8 cellular contexts compared by ENCODE assay signal in genomic region chr12:21527451-21528180, GRCh38. TPM values are rescaled to one million over a fixed set of nuclear protein-coding genes. Genes with fewer than 3 reads are reported as not detected.
DNase-seq lines count a peak whose midpoint lies in the region; ATAC-seq and TF ChIP-seq lines count a peak whose summit lies in the region.

No MANE protein-coding gene starts in this region.

- H3K4me1 Mint-ChIP-seq in activated CD8-positive, alpha-beta T cell treated with anti-CD3 and anti-CD28 coated beads for 36 hours (ENCODE audit: low read depth), result peaks cover 6% of the 10 kb centered on the region
- peaks cover 5% of the 10 kb centered on the region for H3K4me1 Mint-ChIP-seq in memory B cell

- ATAC-seq in GM18868 (IDR thresholded peaks at IDR 0.05; ENCODE audit: unreplicated experiment) (peak; percentile 95), HG03066 (IDR thresholded peaks at IDR 0.05; ENCODE audit: low read depth, unreplicated experiment) (peak; percentile 87), memory B cell (ENCODE audit: low read depth) (peak; percentile 89)
- ATAC-seq in activated CD8-positive, alpha-beta T cell treated with anti-CD3 and anti-CD28 coated beads for 36 hours, result peak; percentile 98

- H3K27me3 ChIP-seq in endocrine pancreas (ENCODE audit: control insufficient read depth, insufficient read depth, low read length), result no peaks in the 10 kb centered on the region

- DNase-seq in A172 (ENCODE audit: low spot score), result peak; percentile 16
- peak; percentile 79 for DNase-seq in NCI-H2196 treated with DMSO at 0.1 percent for 48 hours (lab: John Stamatoyannopoulos, UW; ENCODE audit: unreplicated experiment)
- peak; percentile 73 for DNase-seq in activated CD8-positive, alpha-beta T cell treated with anti-CD3 and anti-CD28 coated beads for 36 hours
- DNase-seq in memory B cell (ENCODE audit: low spot score in 2 of 2), result peak; percentile 49 to 56
- peak; percentile 28 for DNase-seq in stimulated activated CD8-positive, alpha-beta memory T cell treated with anti-CD3 and anti-CD28 coated beads, Interleukin-12 subunit alpha, Interleukin-12 subunit beta, amount 100 ng/mL, for 4 hours (ENCODE audit: low read depth)

- H3K4me3 ChIP-seq in endocrine pancreas (ENCODE audit: control insufficient read depth, insufficient read depth, low read length), result peak overlapping the region; percentile 26

- H3K9me3 ChIP-seq in endocrine pancreas (ENCODE audit: control insufficient read depth, low read length), result no peaks in the 10 kb centered on the region

- CTCF ChIA-PET in activated CD8-positive, alpha-beta T cell treated with anti-CD3 and anti-CD28 coated beads for 36 hours (lab: Charles Lee), result interaction anchor here (0.7 to 2.7 kb wide), 5 partner anchors 12 to 1913 kb away, joined by 3 to 8 read pairs (median 4); no protein-coding TSS in a partner anchor

- peak overlapping the region; percentile 70 for H3K4me3 Mint-ChIP-seq in activated CD8-positive, alpha-beta T cell treated with anti-CD3 and anti-CD28 coated beads for 36 hours
- peak overlapping the region; percentile 78 for H3K4me3 Mint-ChIP-seq in memory B cell

- H3K27ac Mint-ChIP-seq in activated CD8-positive, alpha-beta T cell treated with anti-CD3 and anti-CD28 coated beads for 36 hours, result no peak overlapping the region
- no peak overlapping the region for H3K27ac Mint-ChIP-seq in memory B cell

- H3K9ac ChIP-seq in endocrine pancreas (ENCODE audit: control insufficient read depth, insufficient read depth, low read length), result peak overlapping the region; percentile 26

- no peaks in the 10 kb centered on the region for H3K36me3 Mint-ChIP-seq in activated CD8-positive, alpha-beta T cell treated with anti-CD3 and anti-CD28 coated beads for 36 hours (ENCODE audit: low read depth)
- H3K36me3 Mint-ChIP-seq in memory B cell, result no peaks in the 10 kb centered on the region

- intact Hi-C loops in activated CD8-positive, alpha-beta T cell treated with anti-CD3 and anti-CD28 coated beads for 36 hours (cut with micrococcal nuclease), result no loop called here

- POLR2A ChIA-PET in activated CD8-positive, alpha-beta T cell treated with anti-CD3 and anti-CD28 coated beads for 36 hours (lab: Charles Lee), result interaction anchor here (0.9 to 3.2 kb wide), 5 partner anchors 8 to 28 kb away, joined by 3 to 10 read pairs (median 3); partner anchors contain the start of genes GOLT1B and RECQL

- no peaks in the 10 kb centered on the region for H3K36me3 ChIP-seq in endocrine pancreas (ENCODE audit: control insufficient read depth, insufficient read depth, low read length)

- H3K27me3 Mint-ChIP-seq in activated CD8-positive, alpha-beta T cell treated with anti-CD3 and anti-CD28 coated beads for 36 hours, result peaks cover 29% of the 10 kb centered on the region
- H3K27me3 Mint-ChIP-seq in memory B cell, result no peaks in the 10 kb centered on the region

- H3K9me3 Mint-ChIP-seq in activated CD8-positive, alpha-beta T cell treated with anti-CD3 and anti-CD28 coated beads for 36 hours, result peaks cover 3% of the 10 kb centered on the region
- peaks cover 9% of the 10 kb centered on the region for H3K9me3 Mint-ChIP-seq in memory B cell

- TF ChIP-seq CTCF in activated CD8-positive, alpha-beta T cell treated with anti-CD3 and anti-CD28 coated beads for 36 hours (IDR thresholded peaks at IDR 0.05), result no peak

- no peaks in the 10 kb centered on the region for H3K4me1 ChIP-seq in endocrine pancreas (ENCODE audit: control insufficient read depth, insufficient read depth, low read length)

RNA-seq across cellular contexts. Expression of gene SPX, which starts 1.5 kb away (rescaled TPM):
- 0.07 TPM in 1 of 2 replicates, not detected in the other for total RNA-seq in A172 (2014; rRNA removed; shearing (Covaris generic))
- under 1 TPM in 1 of 2 experiments, not detected in 1; 0.20 TPM for total RNA-seq in activated CD8-positive, alpha-beta T cell treated with anti-CD3 and anti-CD28 coated beads for 36 hours

RNA-seq across cellular contexts. Expression of gene GOLT1B, which starts 26.0 kb away (rescaled TPM):
- 57.5 and 102 TPM in 2 replicates for total RNA-seq in A172 (2014; rRNA removed; shearing (Covaris generic))
- 10 to 100 TPM; 31.6 to 35.9 TPM for total RNA-seq in activated CD8-positive, alpha-beta T cell treated with anti-CD3 and anti-CD28 coated beads for 36 hours

RNA-seq across cellular contexts. Expression of gene RECQL, which starts 26.2 kb away (rescaled TPM):
- total RNA-seq in A172 (2014; rRNA removed; shearing (Covaris generic)), result 118 and 125 TPM in 2 replicates
- total RNA-seq in activated CD8-positive, alpha-beta T cell treated with anti-CD3 and anti-CD28 coated beads for 36 hours, result 10 to 100 TPM; 81.0 to 87.9 TPM

Comparison
In these comparisons a context has a peak if more than half of its experiments do, and no peak if none do; other contexts are left out.
1. Peak in every context shown above with its lines: DNase-seq, ATAC-seq and H3K4me3 ChIP-seq.
2. DNase-seq: peak in every context shown above with its lines; median percentile 79 in NCI-H2196 treated with DMSO at 0.1 percent for 48 hours; 73 in activated CD8-positive, alpha-beta T cell treated with anti-CD3 and anti-CD28 coated beads for 36 hours; 52 in memory B cell; 28 in stimulated activated CD8-positive, alpha-beta memory T cell treated with anti-CD3 and anti-CD28 coated beads, Interleukin-12 subunit alpha, Interleukin-12 subunit beta, amount 100 ng/mL, for 4 hours; 16 in A172.